ENCODE assay signal across 22 cellular contexts in genomic region chr5:91103353-91104061, GRCh38.
DNase-seq lines count a peak whose midpoint lies in the region; ATAC-seq, FAIRE-seq and TF ChIP-seq lines count a peak whose summit lies in the region.
"Had no signal": no experiment of that assay in that cellular context is flagged by ENCODE, and none has a peak within 500 bp of the region (broad histone marks: within the 10 kb centered on the region; RNA-seq: fewer than 3 reads in every experiment).

No MANE protein-coding gene starts in this region.

- intact Hi-C loops in left ventricle myocardium inferior (cut with micrococcal nuclease): loop anchor here (10.0 kb wide), 1 partner anchor 111 kb away; no protein-coding TSS in a partner anchor

- H3K27me3 Mint-ChIP-seq in neural progenitor cell (ENCODE audit: insufficient read depth, low read depth) (peaks cover 2% of the 10 kb centered on the region), T-helper 17 cell (peaks cover 33% of the 10 kb centered on the region)

- H3K9me3 ChIP-seq in small intestine (ENCODE audit: control insufficient read depth, low read depth) (no peaks in the 10 kb centered on the region), neural progenitor cell (ENCODE audit: low read depth) (peaks cover 4% of the 10 kb centered on the region), T-helper 17 cell (ENCODE audit: control insufficient read depth, low read length, poor library complexity, severe bottlenecking) (no peaks in the 10 kb centered on the region), left ventricle myocardium inferior (replicated peaks) (peaks cover 8% of the 10 kb centered on the region)

- peaks cover 17% of the 10 kb centered on the region for H3K4me1 Mint-ChIP-seq in neural progenitor cell
- H3K4me1 Mint-ChIP-seq in T-helper 17 cell: peaks cover 2% of the 10 kb centered on the region
- H3K4me1 Mint-ChIP-seq: IgD-negative memory B cell had no signal

- H3K4me2 ChIP-seq in neural progenitor cell: no peak overlapping the region
- H3K4me2 ChIP-seq: BLaER1 had no signal

- H3K36me3 ChIP-seq in small intestine (ENCODE audit: control insufficient read depth in 2 of 2, insufficient read depth in 2 of 2, low read length in 2 of 2) (no peaks in the 10 kb centered on the region), neural progenitor cell (peaks cover 6% of the 10 kb centered on the region), left ventricle myocardium inferior (no peaks in the 10 kb centered on the region)
- H3K36me3 ChIP-seq: BLaER1, spleen had no signal

- peaks cover 34% of the 10 kb centered on the region for H3K36me3 Mint-ChIP-seq in neural progenitor cell
- no peaks in the 10 kb centered on the region for H3K36me3 Mint-ChIP-seq in T-helper 17 cell (ENCODE audit: low read depth)
- H3K36me3 Mint-ChIP-seq: IgD-negative memory B cell had no signal

- H3K4me3 ChIP-seq in small intestine (ENCODE audit: low read depth in 1 of 2, low read length in 2 of 2) (no peak overlapping the region), neural progenitor cell (no peak overlapping the region), left ventricle myocardium inferior (no peak overlapping the region)
- H3K4me3 ChIP-seq: BLaER1, spleen had no signal

- H4K20me1 ChIP-seq in neural progenitor cell (ENCODE audit: low read depth): no peaks in the 10 kb centered on the region
- H4K20me1 ChIP-seq: BLaER1 had no signal

- no peak overlapping the region for H3K9ac ChIP-seq in neural progenitor cell
- H3K9ac ChIP-seq: BLaER1 had no signal

- H3K27ac Mint-ChIP-seq in neural progenitor cell (no peak overlapping the region), T-helper 17 cell (no peak overlapping the region)
- H3K27ac Mint-ChIP-seq: endodermal cell, IgD-negative memory B cell had no signal

- FAIRE-seq in small intestine (lab: Jason Lieb, UNC): no peak
- FAIRE-seq: colon, frontal cortex, urothelium cell line had no signal

- ATAC-seq in T-helper 17 cell: no peak

- no peaks in the 10 kb centered on the region for H3K4me1 ChIP-seq in small intestine (ENCODE audit: control insufficient read depth in 2 of 2, insufficient read depth in 1 of 2, low read depth in 1 of 2, low read length in 1 of 2)
- H3K4me1 ChIP-seq in neural progenitor cell: peaks cover 7% of the 10 kb centered on the region
- peaks cover 6% of the 10 kb centered on the region for H3K4me1 ChIP-seq in left ventricle myocardium inferior

- no peak overlapping the region for H3K27ac ChIP-seq in small intestine (ENCODE audit: low read depth in 1 of 2, low read length in 1 of 2)
- H3K27ac ChIP-seq in neural progenitor cell: no peak overlapping the region
- H3K27ac ChIP-seq in left ventricle myocardium inferior (replicated peaks): no peak overlapping the region
- H3K27ac ChIP-seq: 22Rv1, BLaER1, spleen had no signal

- DNase-seq in NOMO-1 treated with DMSO at 0.1 percent for 48 hours (lab: John Stamatoyannopoulos, UW; ENCODE audit: unreplicated experiment) (peak; percentile 0), NOMO-1 (lab: John Stamatoyannopoulos, UW; ENCODE audit: unreplicated experiment in 2 of 2) (no peak), amniotic epithelial cell (ENCODE audit: low read depth) (peak; percentile 86), fibroblast of peridontal ligament (ENCODE audit: extremely low read depth) (peak; percentile 42), small intestine (peak; percentile 10), neural progenitor cell (ENCODE audit: low spot score) (no peak), T-helper 17 cell (no peak), left ventricle myocardium inferior (no peak)
- DNase-seq: activated CD4-positive, alpha-beta T cell treated with anti-CD3 and anti-CD28 coated beads, Interleukin-2, amount 50 U/mL, for 48 hours; activated naive CD4-positive, alpha-beta T cell treated with Interleukin-2 at 50 U/mL for 16 hours; aorta; endodermal cell; MM.1S; NCI-H2029 treated with DMSO at 0.1 percent for 48 hours; spleen; stimulated activated CD4-positive, alpha-beta T cell treated with anti-CD3 and anti-CD28 coated beads, Interleukin-4, amount 100 ng/mL, for 4 hours had no signal

- H3K4me3 Mint-ChIP-seq in neural progenitor cell (no peak overlapping the region), T-helper 17 cell (no peak overlapping the region)
- H3K4me3 Mint-ChIP-seq: endodermal cell, IgD-negative memory B cell had no signal

- no peak overlapping the region for H2AFZ ChIP-seq in neural progenitor cell (replicated peaks)

- H3K9me3 Mint-ChIP-seq in neural progenitor cell: peaks cover 17% of the 10 kb centered on the region

- WGBS in small intestine, 3 donors: 61 to 82% (median 72%) methylated on average over 6 of the region's 6 CpGs

- no peaks in the 10 kb centered on the region for H3K79me2 ChIP-seq in neural progenitor cell (ENCODE audit: low read depth)

- no peaks in the 10 kb centered on the region for H3K27me3 ChIP-seq in small intestine (ENCODE audit: control insufficient read depth in 2 of 2, insufficient read depth in 2 of 2, low read length in 2 of 2)
- no peaks in the 10 kb centered on the region for H3K27me3 ChIP-seq in neural progenitor cell
- H3K27me3 ChIP-seq in left ventricle myocardium inferior (ENCODE audit: low read depth): no peaks in the 10 kb centered on the region
- H3K27me3 ChIP-seq: BLaER1, spleen had no signal

- TF ChIP-seq CTCF in neural progenitor cell (IDR thresholded peaks at IDR 0.05) (no peak), left ventricle myocardium inferior (IDR thresholded peaks at IDR 0.05; ENCODE audit: borderline replicate concordance) (no peak)

- no peaks in the 10 kb centered on the region for H3F3A ChIP-seq in neural progenitor cell (ENCODE audit: low read depth)

Comparison
In these comparisons a context has a peak if more than half of its experiments do, and no peak if none do; other contexts are left out.
1. DNase-seq: peak in NOMO-1 treated with DMSO at 0.1 percent for 48 hours (single experiment), amniotic epithelial cell (single experiment), fibroblast of peridontal ligament (single experiment) and small intestine (single experiment); none in NOMO-1 (0 of 2), neural progenitor cell (single experiment), T-helper 17 cell (0 of 3) and left ventricle myocardium inferior (single experiment).